5 cellular contexts compared by ENCODE assay signal in genomic region chr9:86043586-86043985, GRCh38.
"Had no signal": no experiment of that assay in that cellular context is flagged by ENCODE, and none has a peak within 500 bp of the region (broad histone marks: within the 10 kb centered on the region; RNA-seq: fewer than 3 reads in every experiment).

No MANE protein-coding gene starts in this region.

- H3K4me3 Mint-ChIP-seq: GM23338, H9, IgD-negative memory B cell had no signal

- H3K4me1 Mint-ChIP-seq: GM23338, H9, IgD-negative memory B cell had no signal

- DNase-seq: HCEC 1CT had no signal

- H3K27ac ChIP-seq: HL-60 had no signal

- ATAC-seq: GM23338 had no signal

- H3K27ac Mint-ChIP-seq: GM23338, H9, IgD-negative memory B cell had no signal

- H3K27me3 Mint-ChIP-seq: IgD-negative memory B cell had no signal

- H3K36me3 Mint-ChIP-seq: IgD-negative memory B cell had no signal

- H3K9me3 Mint-ChIP-seq: GM23338, H9 had no signal
